8 cellular contexts compared by ENCODE assay signal in the genomic region with DNA sequence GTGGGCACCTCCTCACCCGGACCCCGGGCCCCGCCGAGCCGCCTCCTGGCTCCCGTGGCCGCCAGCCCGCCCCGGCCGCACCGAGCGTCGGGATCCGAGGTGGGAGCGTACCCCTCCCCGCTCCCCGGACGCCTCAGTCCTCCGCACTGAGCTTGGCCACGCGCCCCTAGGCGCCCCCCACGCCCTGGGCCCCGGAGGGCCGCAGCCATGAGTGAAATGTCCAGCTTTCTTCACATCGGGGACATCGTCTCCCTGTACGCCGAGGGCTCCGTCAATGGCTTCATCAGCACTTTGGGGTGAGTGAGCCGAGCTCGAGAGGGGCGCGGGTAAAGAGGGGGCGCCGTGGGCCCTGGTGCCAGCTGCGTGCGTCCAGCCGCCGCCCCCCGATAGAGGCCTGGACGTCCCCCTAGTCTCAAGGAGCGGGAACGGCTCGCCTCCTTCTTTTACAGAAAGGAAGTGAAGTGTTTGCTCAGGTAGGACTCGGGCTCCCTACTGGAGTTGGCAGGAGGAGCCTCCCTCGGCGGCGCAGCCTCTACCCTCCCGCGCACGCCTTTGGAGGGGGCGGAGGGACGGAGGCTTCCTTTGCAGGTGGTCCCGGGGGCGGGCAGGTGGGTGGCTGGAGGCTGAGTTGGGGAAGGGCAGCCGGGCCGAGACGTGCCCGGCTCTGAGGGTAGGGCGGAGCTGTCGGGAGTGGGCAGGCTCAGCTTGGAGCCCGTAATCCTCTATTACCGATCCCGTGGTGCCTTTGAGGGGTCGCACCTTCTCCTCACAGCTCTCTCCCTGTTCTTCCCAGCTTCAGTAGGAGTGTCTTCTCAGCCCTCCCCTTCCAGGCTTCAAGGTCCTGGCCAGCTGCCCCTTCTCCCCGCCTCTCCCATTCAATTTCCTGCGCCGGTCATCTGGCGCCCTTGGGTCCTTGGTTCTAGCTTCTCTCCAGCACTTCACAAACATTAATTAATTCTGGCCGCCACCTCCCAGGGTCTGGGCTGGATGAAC. TPM values are rescaled to one million over a fixed set of nuclear protein-coding genes. Genes with fewer than 3 reads are reported as not detected.
DNase-seq lines count a peak whose midpoint lies in the region; ATAC-seq and TF ChIP-seq lines count a peak whose summit lies in the region.

No MANE protein-coding gene starts in this region.

- peak overlapping the region; percentile 83 for H3K4me3 ChIP-seq in GM23248
- peak overlapping the region; percentile 85 for H3K4me3 ChIP-seq in epithelial cell of esophagus (ENCODE audit: low read length)
- peak overlapping the region; percentile 55 for H3K4me3 ChIP-seq in neural cell (ENCODE audit: low read length)
- peak overlapping the region; percentile 42 to 55 for H3K4me3 ChIP-seq in uterus

- H3K27ac ChIP-seq in GM23248 (peak overlapping the region; percentile 36), neural cell (ENCODE audit: low read length) (no peak overlapping the region), uterus (peak overlapping the region; percentile 69 to 73)

- H3K4me2 ChIP-seq in GM23248 (ENCODE audit: unreplicated experiment), result peak overlapping the region; percentile 79
- H3K4me2 ChIP-seq in neural cell (ENCODE audit: low read length), result no peak overlapping the region

- H3K27me3 ChIP-seq in GM23248 (replicated peaks; ENCODE audit: insufficient read depth), result no peaks in the 10 kb centered on the region
- H3K27me3 ChIP-seq in neural cell (ENCODE audit: insufficient read depth, low read depth, low read length), result peaks cover 58% of the 10 kb centered on the region
- H3K27me3 ChIP-seq in uterus, result no peaks in the 10 kb centered on the region

- H3K4me1 ChIP-seq in GM23248 (ENCODE audit: insufficient read depth) (peaks cover 6% of the 10 kb centered on the region; the same call in 1 of the 2 replicates), uterus (no peaks in the 10 kb centered on the region)

- H4K20me1 ChIP-seq in GM23248 (ENCODE audit: insufficient read depth) (no peaks in the 10 kb centered on the region), neural cell (ENCODE audit: insufficient read depth) (no peaks in the 10 kb centered on the region)

- no peak for TF ChIP-seq CTCF in epithelial cell of esophagus (IDR thresholded peaks at IDR 0.05; ENCODE audit: insufficient read depth, low read depth, low read length, missing control alignments)
- TF ChIP-seq CTCF in neural cell (IDR thresholded peaks at IDR 0.05; ENCODE audit: poor library complexity, severe bottlenecking), result no peak
- TF ChIP-seq CTCF in uterus (IDR thresholded peaks at IDR 0.05), result no peak

- ATAC-seq in HG03457 (IDR thresholded peaks at IDR 0.05; ENCODE audit: unreplicated experiment), result no peak

- 1 to 3% methylated on average over 38 to 61 of the region's 71 CpGs for WGBS in GM23248 (ENCODE audit: low coverage in 1 of 2, low lambda C conversion rate in 2 of 2, missing lambda C conversion rate in 2 of 2), 2 experiments

- H3K9me3 ChIP-seq in GM23248 (ENCODE audit: low read depth) (no peaks in the 10 kb centered on the region), neural cell (ENCODE audit: low read length) (no peaks in the 10 kb centered on the region), uterus (no peaks in the 10 kb centered on the region)

- DNase-seq in Daoy (ENCODE audit: low read depth) (peak; percentile 62), GM23248 (peak; percentile 56), NAMALWA (ENCODE audit: low spot score) (peak; percentile 57), epithelial cell of esophagus (ENCODE audit: low read depth) (peak; percentile 62), uterus (peak; percentile 42 to 46)
- DNase-seq in activated CD8-positive, alpha-beta memory T cell treated with anti-CD3 and anti-CD28 coated beads for 1 hour (ENCODE audit: extremely low read depth in 1 of 2, low read depth in 1 of 2), result peak; percentile 2 to 18

- H3K9ac ChIP-seq in GM23248, result peak overlapping the region; percentile 85
- no peak overlapping the region for H3K9ac ChIP-seq in neural cell (ENCODE audit: low read length)

- no peak for TF ChIP-seq RAD21 in neural cell (conservative IDR thresholded peaks at IDR 0.05)

- intact Hi-C loops in uterus (cut with DNase I; ENCODE audit: low total_unique reads), result no loop called here

- H2AFZ ChIP-seq in GM23248 (peak overlapping the region; percentile 87), neural cell (ENCODE audit: low read depth, low read length) (no peak overlapping the region)

- TF ChIP-seq EP300 in neural cell (conservative IDR thresholded peaks at IDR 0.05; ENCODE audit: poor library complexity, severe bottlenecking), result no peak

- peaks cover 28% of the 10 kb centered on the region; the same call in 1 of the 2 replicates for H3F3A ChIP-seq in GM23248 (ENCODE audit: insufficient read depth)
- no peaks in the 10 kb centered on the region for H3F3A ChIP-seq in neural cell (ENCODE audit: insufficient read depth, low read length, poor library complexity, severe bottlenecking)

- no peaks in the 10 kb centered on the region for H3K36me3 ChIP-seq in GM23248 (ENCODE audit: low read depth)
- no peaks in the 10 kb centered on the region for H3K36me3 ChIP-seq in neural cell (ENCODE audit: insufficient read depth, low read length)
- H3K36me3 ChIP-seq in uterus, result no peaks in the 10 kb centered on the region

- H3K9me2 ChIP-seq in GM23248 (ENCODE audit: insufficient read depth), result no peaks in the 10 kb centered on the region
- no peaks in the 10 kb centered on the region for H3K9me2 ChIP-seq in neural cell (ENCODE audit: insufficient read depth, low read length)

- H3K79me2 ChIP-seq in GM23248 (ENCODE audit: insufficient read depth) (peaks cover 27% of the 10 kb centered on the region), neural cell (replicated peaks; ENCODE audit: insufficient read depth, low read length) (no peaks in the 10 kb centered on the region)

- in situ Hi-C loops in GM23248 (cut with MboI), result no loop called here

- peak in 1 of 2 donors; percentile 5 for TF ChIP-seq POLR2A in uterus (IDR thresholded peaks at IDR 0.05)

TF ChIP-seq in neural cell, 6 proteins besides CTCF, POLR2A, EP300 and RAD21:
- peak; percentile 84 for TF ChIP-seq EZH2 (IDR thresholded peaks at IDR 0.05; ENCODE audit: borderline replicate concordance, insufficient read depth, low read length, poor library complexity, severe bottlenecking)
- no peak for TF ChIP-seq POLR2AphosphoS5 (IDR thresholded peaks at IDR 0.05)

RNA-seq across cellular contexts. Expression of a gene that starts 0.6 kb away (rescaled TPM):
- 10.4 and 12.6 TPM in 2 replicates for total RNA-seq in Daoy (2014; rRNA removed; shearing (Covaris generic))
- total RNA-seq in GM23248 (2014; rRNA removed; shearing (Covaris generic)), result 10.4 and 14.3 TPM in 2 replicates
- 4.8 and 4.9 TPM in 2 replicates for polyA plus RNA-seq in GM23248 (2016; fragmentation: Nextera tagmentation; extraction: Ambion mirVana)
- polyA plus RNA-seq in neural cell, result 0.11 and 0.16 TPM in 2 replicates
- polyA minus RNA-seq in neural cell, result 0.23 and 0.24 TPM in 2 replicates
- total RNA-seq in uterus, result 10 to 100 TPM; 11.2 to 27.6 (median 16.1) TPM

RNA-seq across cellular contexts. Expression of a gene that starts 41.6 kb away (rescaled TPM):
- total RNA-seq in Daoy (2014; rRNA removed; shearing (Covaris generic)), result 13.1 and 18.8 TPM in 2 replicates
- total RNA-seq in GM23248 (2014; rRNA removed; shearing (Covaris generic)), result 18.8 and 22.5 TPM in 2 replicates
- 30.7 and 37.1 TPM in 2 replicates for polyA plus RNA-seq in GM23248 (2016; fragmentation: Nextera tagmentation; extraction: Ambion mirVana)
- polyA plus RNA-seq in neural cell, result 15.4 and 21.9 TPM in 2 replicates
- 9.3 and 9.7 TPM in 2 replicates for polyA minus RNA-seq in neural cell
- 10 to 100 TPM in 2 of 4 donors, 1 to 10 TPM in 1, under 1 TPM in 1; 0.88 to 15.3 (median 6.1) TPM for total RNA-seq in uterus

Comparison
In these comparisons a context has a peak if more than half of its experiments do, and no peak if none do; other contexts are left out.
1. DNase-seq: peak in every context shown above with its lines; median percentile 62 in Daoy; 62 in epithelial cell of esophagus; 57 in NAMALWA; 56 in GM23248; 44 in uterus; 10 in activated CD8-positive, alpha-beta memory T cell treated with anti-CD3 and anti-CD28 coated beads for 1 hour.